ENCODE assay signal across 8 cellular contexts in genomic region chr19:12783849-12784393, GRCh38. TPM values are rescaled to one million over a fixed set of nuclear protein-coding genes. Genes with fewer than 3 reads are reported as not detected.
DNase-seq lines count a peak whose midpoint lies in the region; ATAC-seq lines count a peak whose summit lies in the region.

No MANE protein-coding gene starts in this region.

- peaks cover 4% of the 10 kb centered on the region for H3K4me1 Mint-ChIP-seq in activated T-helper 17 cell treated with anti-CD3 and anti-CD28 coated beads, Interleukin-2, amount 50 U/mL, for 72 hours

- peak; percentile 26 for ATAC-seq in activated T-helper 17 cell treated with anti-CD3 and anti-CD28 coated beads, Interleukin-2, amount 50 U/mL, for 72 hours (replicated peaks)
- no peak for ATAC-seq in GM21381 (IDR thresholded peaks at IDR 0.05; ENCODE audit: unreplicated experiment)

- no peaks in the 10 kb centered on the region for H3K9me3 ChIP-seq in iPS-20b (ENCODE audit: insufficient read depth, low read depth, low read length)

- H3K4me1 ChIP-seq in iPS-20b (ENCODE audit: insufficient read depth, low read length), result peaks cover 19% of the 10 kb centered on the region; the same call in 1 of the 2 replicates

- no peak overlapping the region for H3K27ac Mint-ChIP-seq in activated T-helper 17 cell treated with anti-CD3 and anti-CD28 coated beads, Interleukin-2, amount 50 U/mL, for 72 hours

- H3K4me3 ChIP-seq in iPS-20b (ENCODE audit: low read length), result peak overlapping the region; percentile 70; the same call in 1 of the 2 replicates

- H3K9me3 Mint-ChIP-seq in activated T-helper 17 cell treated with anti-CD3 and anti-CD28 coated beads, Interleukin-2, amount 50 U/mL, for 72 hours, result no peaks in the 10 kb centered on the region

- peaks cover 9% of the 10 kb centered on the region for H3K36me3 Mint-ChIP-seq in activated T-helper 17 cell treated with anti-CD3 and anti-CD28 coated beads, Interleukin-2, amount 50 U/mL, for 72 hours (ENCODE audit: low read depth)

- no peaks in the 10 kb centered on the region for H3K36me3 ChIP-seq in iPS-20b (ENCODE audit: insufficient read depth, low read depth, low read length)

- H3K4me3 Mint-ChIP-seq in activated T-helper 17 cell treated with anti-CD3 and anti-CD28 coated beads, Interleukin-2, amount 50 U/mL, for 72 hours, result no peak overlapping the region

- no peaks in the 10 kb centered on the region for H3K27me3 ChIP-seq in iPS-20b (ENCODE audit: insufficient read depth, low read length)

- H3K27me3 Mint-ChIP-seq in activated T-helper 17 cell treated with anti-CD3 and anti-CD28 coated beads, Interleukin-2, amount 50 U/mL, for 72 hours, result no peaks in the 10 kb centered on the region

- peak; percentile 71 for DNase-seq in HK-2 (ENCODE audit: unreplicated experiment)
- DNase-seq in stimulated activated CD8-positive, alpha-beta memory T cell treated with anti-CD3 and anti-CD28 coated beads, Interleukin-4, amount 100 ng/mL, for 48 hours, result peak; percentile 58
- DNase-seq in NCI-H524 (lab: John Stamatoyannopoulos, UW), result no peak
- DNase-seq in COLO668 (lab: John Stamatoyannopoulos, UW; ENCODE audit: unreplicated experiment), result no peak
- no peak for DNase-seq in NCI-H2196 treated with DMSO at 0.1 percent for 48 hours (lab: John Stamatoyannopoulos, UW; ENCODE audit: unreplicated experiment)

- H3K27ac ChIP-seq in iPS-20b (ENCODE audit: low read length), result no peak overlapping the region

- H3K9ac ChIP-seq in iPS-20b (ENCODE audit: low read depth, low read length), result peak overlapping the region; percentile 66; the same call in 1 of the 2 replicates

RNA-seq across cellular contexts. Expression of gene JUNB, which starts 7.4 kb away (rescaled TPM):
- total RNA-seq in activated T-helper 17 cell treated with anti-CD3 and anti-CD28 coated beads, Interleukin-2, amount 50 U/mL, for 72 hours, result 100 to 1,000 TPM; 328 to 586 TPM

RNA-seq across cellular contexts. Expression of gene HOOK2, which starts 8.6 kb away (rescaled TPM):
- 10 to 100 TPM; 22.5 to 44.4 TPM for total RNA-seq in activated T-helper 17 cell treated with anti-CD3 and anti-CD28 coated beads, Interleukin-2, amount 50 U/mL, for 72 hours

RNA-seq across cellular contexts. Expression of gene PRDX2, which starts 17.7 kb away (rescaled TPM):
- total RNA-seq in activated T-helper 17 cell treated with anti-CD3 and anti-CD28 coated beads, Interleukin-2, amount 50 U/mL, for 72 hours, result 100 to 1,000 TPM; 307 to 415 TPM

RNA-seq across cellular contexts. Expression of gene THSD8, which starts 17.9 kb away (rescaled TPM):
- total RNA-seq in activated T-helper 17 cell treated with anti-CD3 and anti-CD28 coated beads, Interleukin-2, amount 50 U/mL, for 72 hours, result 10 to 100 TPM; 25.5 to 32.7 TPM

RNA-seq across cellular contexts. Expression of gene RNASEH2A, which starts 22.5 kb away (rescaled TPM):
- total RNA-seq in activated T-helper 17 cell treated with anti-CD3 and anti-CD28 coated beads, Interleukin-2, amount 50 U/mL, for 72 hours, result 10 to 100 TPM; 30.1 to 53.5 TPM

Comparison
In these comparisons a context has a peak if more than half of its experiments do, and no peak if none do; other contexts are left out.
1. DNase-seq: peak in HK-2 (single experiment) and stimulated activated CD8-positive, alpha-beta memory T cell treated with anti-CD3 and anti-CD28 coated beads, Interleukin-4, amount 100 ng/mL, for 48 hours (single experiment); none in NCI-H524 (0 of 2), COLO668 (single experiment) and NCI-H2196 treated with DMSO at 0.1 percent for 48 hours (single experiment).